In genomic region chr12:91877461-91878230, GRCh38 we compare ENCODE assay signal across 10 cellular contexts.
DNase-seq lines count a peak whose midpoint lies in the region; TF ChIP-seq lines count a peak whose summit lies in the region.
"Had no signal": no experiment of that assay in that cellular context is flagged by ENCODE, and none has a peak within 500 bp of the region (broad histone marks: within the 10 kb centered on the region; RNA-seq: fewer than 3 reads in every experiment).

No MANE protein-coding gene starts in this region.

- H3K27me3 Mint-ChIP-seq in activated CD4-positive, alpha-beta T cell treated with anti-CD3 and anti-CD28 coated beads, Interleukin-2, amount 10 ng/mL, durations not matched to agents 24 days and 14 days, result no peaks in the 10 kb centered on the region

- H3K4me3 Mint-ChIP-seq in activated CD4-positive, alpha-beta T cell treated with anti-CD3 and anti-CD28 coated beads, Interleukin-2, amount 10 ng/mL, durations not matched to agents 24 days and 14 days, result peak overlapping the region; percentile 80

- intact Hi-C loops in activated CD4-positive, alpha-beta T cell treated with anti-CD3 and anti-CD28 coated beads, Interleukin-2, amount 10 ng/mL, durations not matched to agents 24 days and 14 days (cut with micrococcal nuclease), result loop anchor here (1.0 to 10.0 kb wide), 12 partner anchors 25 to 1050 kb away; partner anchors contain the start of gene EEA1

- peak overlapping the region; percentile 97 for H3K27ac Mint-ChIP-seq in activated CD4-positive, alpha-beta T cell treated with anti-CD3 and anti-CD28 coated beads, Interleukin-2, amount 10 ng/mL, durations not matched to agents 24 days and 14 days

- H3K9me3 Mint-ChIP-seq in activated CD4-positive, alpha-beta T cell treated with anti-CD3 and anti-CD28 coated beads, Interleukin-2, amount 10 ng/mL, durations not matched to agents 24 days and 14 days, result peaks cover 9% of the 10 kb centered on the region

- H3K4me1 Mint-ChIP-seq in activated CD4-positive, alpha-beta T cell treated with anti-CD3 and anti-CD28 coated beads, Interleukin-2, amount 10 ng/mL, durations not matched to agents 24 days and 14 days, result peaks cover 48% of the 10 kb centered on the region

- peaks cover 2% of the 10 kb centered on the region for H3K9me3 ChIP-seq in KOPT-K1 (ENCODE audit: insufficient read depth, low read length, poor library complexity, severe bottlenecking)
- H3K9me3 ChIP-seq: thoracic aorta had no signal

- H3K36me3 Mint-ChIP-seq in activated CD4-positive, alpha-beta T cell treated with anti-CD3 and anti-CD28 coated beads, Interleukin-2, amount 10 ng/mL, durations not matched to agents 24 days and 14 days (ENCODE audit: low read depth), result peaks cover 16% of the 10 kb centered on the region

- no peak for TF ChIP-seq CTCF in epithelial cell of esophagus (IDR thresholded peaks at IDR 0.05; ENCODE audit: insufficient read depth, low read depth, low read length, missing control alignments)

- DNase-seq in activated CD4-positive, alpha-beta T cell treated with anti-CD3 and anti-CD28 coated beads, Interleukin-2, amount 10 ng/mL, durations not matched to agents 24 days and 14 days, result peak; percentile 73
- DNase-seq in epithelial cell of esophagus (ENCODE audit: low read depth) (peak; percentile 29), GF-D8 (lab: John Stamatoyannopoulos, UW) (no peak), DMS 273 (lab: John Stamatoyannopoulos, UW; ENCODE audit: unreplicated experiment) (no peak), mesenteric fat pad (ENCODE audit: low spot score) (no peak), iPS-NIHi11 (ENCODE audit: low spot score) (no peak)
- peak; percentile 40 to 41 for DNase-seq in stimulated activated CD8-positive, alpha-beta memory T cell treated with anti-CD3 and anti-CD28 coated beads, Interleukin-7, amount 100 ng/mL, for 4 hours (ENCODE audit: low read depth in 2 of 2)

- no peak overlapping the region for H3K4me3 ChIP-seq in epithelial cell of esophagus (ENCODE audit: low read length)
- H3K4me3 ChIP-seq: thoracic aorta had no signal

- no peaks in the 10 kb centered on the region for H3K36me3 ChIP-seq in KOPT-K1 (ENCODE audit: insufficient read depth, low read length)
- H3K36me3 ChIP-seq: thoracic aorta had no signal

- H3K27ac ChIP-seq in KOPT-K1 (ENCODE audit: low read depth, low read length, poor library complexity, severe bottlenecking), result peak overlapping the region; percentile 72
- H3K27ac ChIP-seq: parathyroid adenoma, thoracic aorta had no signal

Comparison
In these comparisons a context has a peak if more than half of its experiments do, and no peak if none do; other contexts are left out.
1. DNase-seq: peak in activated CD4-positive, alpha-beta T cell treated with anti-CD3 and anti-CD28 coated beads, Interleukin-2, amount 10 ng/mL, durations not matched to agents 24 days and 14 days (single experiment), epithelial cell of esophagus (single experiment) and stimulated activated CD8-positive, alpha-beta memory T cell treated with anti-CD3 and anti-CD28 coated beads, Interleukin-7, amount 100 ng/mL, for 4 hours (2 of 2); none in GF-D8 (single experiment), DMS 273 (single experiment), mesenteric fat pad (single experiment) and iPS-NIHi11 (single experiment).